In the genomic region with DNA sequence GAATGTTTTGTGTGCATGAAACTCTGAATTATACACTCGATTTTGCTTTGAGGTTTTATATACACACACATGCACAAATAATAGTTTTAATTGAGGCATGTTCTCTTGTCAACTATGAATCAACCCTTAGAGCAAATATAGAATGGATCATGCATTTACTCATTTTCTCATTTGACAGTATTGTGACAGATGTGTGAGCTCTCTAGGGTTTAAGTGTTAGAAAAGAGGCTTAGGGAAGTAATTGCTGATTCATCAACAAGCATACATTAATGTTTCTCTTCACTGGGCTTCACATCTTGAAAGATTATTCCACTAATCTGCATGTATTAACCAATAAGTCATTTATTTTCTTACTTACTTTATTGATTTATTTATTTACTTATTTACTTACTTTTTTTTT, we compare ENCODE assay signal across 24 cellular contexts.
DNase-seq lines count a peak whose midpoint lies in the region; ATAC-seq, FAIRE-seq and TF ChIP-seq lines count a peak whose summit lies in the region.
"Had no signal": no experiment of that assay in that cellular context is flagged by ENCODE, and none has a peak within 500 bp of the region (broad histone marks: within the 10 kb centered on the region; RNA-seq: fewer than 3 reads in every experiment).

No MANE protein-coding gene starts in this region.

- H3K4me3 ChIP-seq in A549 (no peak overlapping the region), bronchial epithelial cell (ENCODE audit: low read depth, low read length) (no peak overlapping the region)
- H3K4me3 ChIP-seq: GM12878, Peyer's patch had no signal

- WGBS in A549 (ENCODE audit: missing lambda C conversion rate) = 4% methylated on average over 1 of the region's 1 CpG

- no peaks in the 10 kb centered on the region for H3K9me3 ChIP-seq in A549
- H3K9me3 ChIP-seq: BE2C, Peyer's patch had no signal

- TF ChIP-seq EP300 in A549 (IDR thresholded peaks at IDR 0.05) = no peak

- FAIRE-seq in A549 (lab: Jason Lieb, UNC) (no peak), bronchial epithelial cell (lab: Jason Lieb, UNC) (no peak)
- FAIRE-seq: GM12878, H1 had no signal

- POLR2A ChIA-PET in A549 (lab: Yijun Ruan, JAX) = no interaction called here

- DNase-seq in DMS 273 (lab: John Stamatoyannopoulos, UW; ENCODE audit: unreplicated experiment) (peak; percentile 7), DMS 273 treated with DMSO at 0.1 percent for 48 hours (lab: John Stamatoyannopoulos, UW) (no peak), A549 (ENCODE audit: low read depth in 1 of 2, low spot score in 1 of 2) (no peak), NCI-H524 (lab: John Stamatoyannopoulos, UW) (peak; percentile 77 to 88), bronchial epithelial cell (ENCODE audit: low read depth) (peak; percentile 18), OCI-M2 (lab: John Stamatoyannopoulos, UW; ENCODE audit: unreplicated experiment) (no peak), HK-2 (ENCODE audit: unreplicated experiment) (no peak), substantia nigra (lab: John Stamatoyannopoulos, UW) (no peak)
- DNase-seq: ACHN; BE2C; CD8-positive, alpha-beta memory T cell; DMS79; EL; GDM1; HCEC 1CT; NCI-H1048; NCI-H187 treated with DMSO at 0.1 percent for 48 hours; NCI-H2227 treated with DMSO at 0.1 percent for 48 hours; Peyer's patch; SHP77 treated with DMSO at 0.1 percent for 48 hours; SW 1271 had no signal

- CTCF ChIA-PET in A549 (lab: Yijun Ruan, JAX) = no interaction called here

- H3K4me1 ChIP-seq in A549 = no peaks in the 10 kb centered on the region
- H3K4me1 ChIP-seq: Peyer's patch had no signal

- H3K36me3 ChIP-seq in bronchial epithelial cell (ENCODE audit: control insufficient read depth, insufficient read depth, low read length) = no peaks in the 10 kb centered on the region
- H3K36me3 ChIP-seq: BE2C, Peyer's patch had no signal

- no peak for TF ChIP-seq CTCF in A549 (IDR thresholded peaks at IDR 0.05)
- no peak for TF ChIP-seq CTCF in bronchial epithelial cell (IDR thresholded peaks at IDR 0.05; ENCODE audit: insufficient read depth, low read length, severe bottlenecking)

- TF ChIP-seq POLR2A in A549 (IDR thresholded peaks at IDR 0.05; ENCODE audit: low read length) = no peak

- no peaks in the 10 kb centered on the region for H3K27me3 ChIP-seq in bronchial epithelial cell (ENCODE audit: control insufficient read depth, insufficient read depth, low read length)
- H3K27me3 ChIP-seq: BE2C, Peyer's patch had no signal

- H3K4me2 ChIP-seq in A549 = no peak overlapping the region

- H3K27ac ChIP-seq in A549 (no peak overlapping the region), substantia nigra (ENCODE audit: low read depth, low read length, poor library complexity, severe bottlenecking) (no peak overlapping the region)
- H3K27ac ChIP-seq: 22Rv1, Peyer's patch had no signal

- no peak for ATAC-seq in A549
- ATAC-seq: GM12878 had no signal

- TF ChIP-seq RAD21 in A549 (conservative IDR thresholded peaks at IDR 0.05 in 1 of 2, IDR thresholded peaks at IDR 0.05 in 1 of 2) = no peak

TF ChIP-seq in A549, 52 proteins besides CTCF, POLR2A, EP300 and RAD21:
- TF ChIP-seq MAFK (IDR thresholded peaks at IDR 0.05; ENCODE audit: partially characterized antibody) = peak; percentile 51
- no peak for TF ChIP-seq MYC (IDR thresholded peaks at IDR 0.05; ENCODE audit: borderline replicate concordance, low read length)

Comparison
In these comparisons a context has a peak if more than half of its experiments do, and no peak if none do; other contexts are left out.
1. DNase-seq: peak in DMS 273 (single experiment), NCI-H524 (2 of 2) and bronchial epithelial cell (single experiment); none in DMS 273 treated with DMSO at 0.1 percent for 48 hours (single experiment), A549 (0 of 2), OCI-M2 (single experiment), HK-2 (single experiment) and substantia nigra (0 of 49).